ENCODE assay signal across 3 cellular contexts in genomic region chr10:13472359-13472758, GRCh38.
A peak's percentile ranks its signal among the peaks of the same experiment; 100 is the strongest.
TF ChIP-seq lines count a peak whose summit lies in the region.

No MANE protein-coding gene starts in this region.

TF ChIP-seq in HepG2, 621 proteins besides CTCF, POLR2A, EP300 and RAD21:
- no peak for TF ChIP-seq ZNF20 (CRISPR knock-in tag; IDR thresholded peaks at IDR 0.05)
- TF ChIP-seq ZBTB43 (CRISPR knock-in tag; conservative IDR thresholded peaks at IDR 0.05) = no peak
- TF ChIP-seq ZBTB38 (CRISPR knock-in tag; IDR thresholded peaks at IDR 0.05) = no peak
- 0 out of 2 replicates have a peak, but pooled peaks have one; percentile 13 for TF ChIP-seq CREB1 (IDR thresholded peaks at IDR 0.05)
- TF ChIP-seq CREB1 (CRISPR knock-in tag; IDR thresholded peaks at IDR 0.05) = no peak

TF ChIP-seq in HEK293, 187 proteins besides CTCF, POLR2A, EP300 and RAD21:
- TF ChIP-seq ZNF488 (tag by site-specific recombination; IDR thresholded peaks at IDR 0.05) = no peak
- peak; percentile 97 for TF ChIP-seq ZNF558 (tag by site-specific recombination; IDR thresholded peaks at IDR 0.05)
TF ChIP-seq in HEK293: peak in this region for 1.

TF ChIP-seq in GM12878, 131 proteins besides CTCF, POLR2A, EP300 and RAD21:
- TF ChIP-seq TCF3 (IDR thresholded peaks at IDR 0.05; ENCODE audit: borderline replicate concordance, insufficient read depth, low read depth, low read length) (0 out of 2 replicates have a peak, but pooled peaks have one; percentile 7), WRNIP1 (IDR thresholded peaks at IDR 0.05; ENCODE audit: borderline replicate concordance, low read depth, low read length) (no peak), TCF12 (IDR thresholded peaks at IDR 0.05; ENCODE audit: low read depth, low read length) (no peak), TARDBP (IDR thresholded peaks at IDR 0.05; ENCODE audit: borderline replicate concordance) (no peak), BCL3 (IDR thresholded peaks at IDR 0.05; ENCODE audit: borderline replicate concordance, insufficient read depth, low read depth, low read length, poor library complexity, severe bottlenecking) (peak; percentile 45)
